Comparison of ENCODE assay signal across 11 cellular contexts in genomic region chr17:41734949-41735313, GRCh38. TPM values are rescaled to one million over a fixed set of nuclear protein-coding genes. Genes with fewer than 3 reads are reported as not detected.
A peak's percentile ranks its signal among the peaks of the same experiment; 100 is the strongest.
DNase-seq lines count a peak whose midpoint lies in the region; ATAC-seq and TF ChIP-seq lines count a peak whose summit lies in the region.
"Had no signal": no experiment of that assay in that cellular context is flagged by ENCODE, and none has a peak within 500 bp of the region (broad histone marks: within the 10 kb centered on the region; RNA-seq: fewer than 3 reads in every experiment).

No MANE protein-coding gene starts in this region.

- DNase-seq in Right ventricle myocardium inferior (ENCODE audit: missing footprints) (no peak), cardiac septum (ENCODE audit: low spot score) (no peak), dorsolateral prefrontal cortex (no peak), uterus (no peak), mesenteric fat pad (ENCODE audit: low spot score) (no peak)
- DNase-seq in activated effector memory CD4-positive, alpha-beta T cell treated with Interleukin-2 at 50 U/mL for 16 hours = no peak
- DNase-seq: DND-41 had no signal

- H3K27me3 ChIP-seq in dorsolateral prefrontal cortex (peaks cover 0 to 46% (median 22%) of the 10 kb centered on the region in 45 donors), uterus (peaks cover 11 to 12% of the 10 kb centered on the region in 2 donors)

- peak; percentile 12 for ATAC-seq in Right ventricle myocardium inferior
- ATAC-seq in HG02840 (IDR thresholded peaks at IDR 0.05; ENCODE audit: low FRiP score, unreplicated experiment) = no peak

- H3K27ac ChIP-seq in dorsolateral prefrontal cortex (no peak overlapping the region), mesodermal cell (ENCODE audit: low read depth, low read length, severe bottlenecking) (no peak overlapping the region), uterus (no peak overlapping the region)
- H3K27ac ChIP-seq: epithelial cell of prostate had no signal

- 1 to 5% methylated on average over 20 to 23 of the region's 23 CpGs for WGBS in mesodermal cell (ENCODE audit: insufficient coverage in 2 of 2), 2 experiments

- H3K9me3 ChIP-seq in mesodermal cell (ENCODE audit: control insufficient read depth, low read length) = no peaks in the 10 kb centered on the region
- no peaks in the 10 kb centered on the region for H3K9me3 ChIP-seq in uterus

- no peak for TF ChIP-seq CTCF in dorsolateral prefrontal cortex (IDR thresholded peaks at IDR 0.05 in 54 of 56, conservative IDR thresholded peaks at IDR 0.05 in 2 of 56; ENCODE audit: low read depth in 1 of 56, partially characterized antibody in 56 of 56)
- TF ChIP-seq CTCF in uterus (IDR thresholded peaks at IDR 0.05) = no peak

- no peak for TF ChIP-seq POLR2A in uterus (IDR thresholded peaks at IDR 0.05)

- H3K36me3 ChIP-seq in mesodermal cell (ENCODE audit: control insufficient read depth, insufficient read depth, low read length) (no peaks in the 10 kb centered on the region), uterus (no peaks in the 10 kb centered on the region)

- H3K4me3 ChIP-seq in dorsolateral prefrontal cortex = peak overlapping the region; percentile 25 to 78 (median 65)
- H3K4me3 ChIP-seq in mesodermal cell (ENCODE audit: extremely low read depth, insufficient read depth, low read length, poor library complexity, severe bottlenecking) = peak overlapping the region; percentile 39
- H3K4me3 ChIP-seq in uterus = peak overlapping the region; percentile 29 to 35

- H3K4me1 ChIP-seq in mesodermal cell (ENCODE audit: control insufficient read depth, insufficient read depth, low read length, poor library complexity, severe bottlenecking) = peaks cover 2% of the 10 kb centered on the region
- H3K4me1 ChIP-seq in uterus = peaks cover 0 to 7% of the 10 kb centered on the region in 2 donors

- intact Hi-C loops in Right ventricle myocardium inferior (cut with DNase I) (loop anchor here (5.0 kb wide), 2 partner anchors 37 to 152 kb away; no protein-coding TSS in a partner anchor), cardiac septum (cut with DNase I) (loop anchor here (10.0 kb wide), 1 partner anchor 140 kb away; no protein-coding TSS in a partner anchor), dorsolateral prefrontal cortex (cut with DNase I) (loop anchor here in 1 of 2 donors (10.0 kb wide), 1 partner anchor 130 kb away; the partner anchor contains the start of gene KLHL11), uterus (cut with DNase I; ENCODE audit: low total_unique reads) (no loop called here)

RNA-seq across cellular contexts. Expression of gene HAP1, which starts 0.5 kb away (rescaled TPM):
- total RNA-seq in Right ventricle myocardium inferior = 0.14 TPM
- 0.08 TPM for total RNA-seq in cardiac septum
- total RNA-seq in dorsolateral prefrontal cortex = 10 to 100 TPM in 101 of 120 experiments, 1 to 10 TPM in 19; 5.9 to 49.7 (median 14.5) TPM
- polyA plus RNA-seq in mesodermal cell (2013, experiment 1 of 2) = 0.77 TPM
- 0.51 TPM for polyA plus RNA-seq in mesodermal cell (2013, experiment 2 of 2)
- total RNA-seq in uterus = 1 to 10 TPM in 1 of 4 donors, not detected in 3; 2.2 TPM
- total RNA-seq in mesenteric fat pad = 0.13 TPM

RNA-seq across cellular contexts. Expression of gene GAST, which starts 22.8 kb away (rescaled TPM):
- not detected for total RNA-seq in Right ventricle myocardium inferior
- total RNA-seq in cardiac septum = not detected
- total RNA-seq in dorsolateral prefrontal cortex = 1 to 10 TPM in 2 of 120 experiments, not detected in 118; 1.3 to 1.5 TPM
- not detected for polyA plus RNA-seq in mesodermal cell (2013, experiment 1 of 2)
- not detected for polyA plus RNA-seq in mesodermal cell (2013, experiment 2 of 2)
- total RNA-seq in uterus = not detected
- not detected for total RNA-seq in mesenteric fat pad
- total RNA-seq: M059J had no signal

RNA-seq across cellular contexts. Expression of gene EIF1, which starts 46.2 kb away (rescaled TPM):
- total RNA-seq in Right ventricle myocardium inferior (1,166 TPM), cardiac septum (1,014 TPM), dorsolateral prefrontal cortex (100 to 1,000 TPM; 536 to 941 (median 703) TPM), uterus (100 to 1,000 TPM in 3 of 4 donors, 10 to 100 TPM in 1; 83.5 to 796 (median 199) TPM), mesenteric fat pad (972 TPM)
- 985 TPM for polyA plus RNA-seq in mesodermal cell (2013, experiment 1 of 2)
- polyA plus RNA-seq in mesodermal cell (2013, experiment 2 of 2) = 970 TPM

RNA-seq across cellular contexts. Expression of gene JUP, which starts 51.6 kb away (rescaled TPM):
- 192 TPM for total RNA-seq in Right ventricle myocardium inferior
- total RNA-seq in cardiac septum = 150 TPM
- 10 to 100 TPM in 118 of 120 experiments, 1 to 10 TPM in 2; 8.2 to 46.7 (median 21.8) TPM for total RNA-seq in dorsolateral prefrontal cortex
- 133 TPM for polyA plus RNA-seq in mesodermal cell (2013, experiment 1 of 2)
- polyA plus RNA-seq in mesodermal cell (2013, experiment 2 of 2) = 116 TPM
- total RNA-seq in uterus = 100 to 1,000 TPM in 1 of 4 donors, 10 to 100 TPM in 3; 49.1 to 110 (median 70.0) TPM
- 16.2 TPM for total RNA-seq in mesenteric fat pad
